Comparison of ENCODE assay signal across 23 cellular contexts in genomic region chr1:158116311-158116710, GRCh38.
"Had no signal": no experiment of that assay in that cellular context is flagged by ENCODE, and none has a peak within 500 bp of the region (broad histone marks: within the 10 kb centered on the region; RNA-seq: fewer than 3 reads in every experiment).

No MANE protein-coding gene starts in this region.

- H3K36me3 Mint-ChIP-seq: activated naive CD8-positive, alpha-beta T cell had no signal

- FAIRE-seq: TTC549 had no signal

- ATAC-seq: activated T-helper 17 cell treated with anti-CD3 and anti-CD28 coated beads, Interleukin-2, amount 50 U/mL, for 72 hours had no signal

- DNase-seq: activated CD4-positive, alpha-beta memory T cell treated with anti-CD3 and anti-CD28 coated beads, Interleukin-2, amount 10 ng/mL, durations not matched to agents 7 days and 5 days; activated CD4-positive, alpha-beta T cell treated with anti-CD3 and anti-CD28 coated beads, Interleukin-2, amount 10 ng/mL, durations not matched to agents 7 days and 5 days; activated CD4-positive, CD25-positive, alpha-beta regulatory T cell; activated gamma-delta T cell; activated naive CD4-positive, alpha-beta T cell treated with anti-CD3 and anti-CD28 coated beads for 36 hours; activated T-cell treated with anti-CD3 and anti-CD28 coated beads for 4 hours; activated T-cell treated with anti-CD3 and anti-CD28 coated beads, Interleukin-2, amount 50 U/mL, for 48 hours; Kasumi-1; KBM-7; NCI-H1048; NCI-H146; NCI-H1930; NCI-H2107; NCI-H2171 treated with DMSO at 0.1 percent for 48 hours; NCI-H226; NCI-H526; NCI-H774; SIG-M5; T-helper 2 cell; T1000 had no signal

- H3K4me3 Mint-ChIP-seq: activated CD4-positive, alpha-beta memory T cell treated with anti-CD3 and anti-CD28 coated beads, Interleukin-2, amount 10 ng/mL, durations not matched to agents 7 days and 5 days; activated CD4-positive, alpha-beta T cell treated with anti-CD3 and anti-CD28 coated beads, Interleukin-2, amount 10 ng/mL, durations not matched to agents 7 days and 5 days; activated naive CD4-positive, alpha-beta T cell treated with anti-CD3 and anti-CD28 coated beads for 36 hours; activated naive CD8-positive, alpha-beta T cell; activated T-helper 17 cell treated with anti-CD3 and anti-CD28 coated beads, Interleukin-2, amount 50 U/mL, for 72 hours had no signal

- H3K27ac Mint-ChIP-seq: activated CD4-positive, alpha-beta memory T cell treated with anti-CD3 and anti-CD28 coated beads, Interleukin-2, amount 10 ng/mL, durations not matched to agents 7 days and 5 days; activated CD4-positive, alpha-beta T cell treated with anti-CD3 and anti-CD28 coated beads, Interleukin-2, amount 10 ng/mL, durations not matched to agents 7 days and 5 days; activated naive CD4-positive, alpha-beta T cell treated with anti-CD3 and anti-CD28 coated beads for 36 hours; activated naive CD8-positive, alpha-beta T cell; activated T-helper 17 cell treated with anti-CD3 and anti-CD28 coated beads, Interleukin-2, amount 50 U/mL, for 72 hours had no signal

- H3K9me3 Mint-ChIP-seq: activated CD4-positive, alpha-beta memory T cell treated with anti-CD3 and anti-CD28 coated beads, Interleukin-2, amount 10 ng/mL, durations not matched to agents 7 days and 5 days; activated CD4-positive, alpha-beta T cell treated with anti-CD3 and anti-CD28 coated beads, Interleukin-2, amount 10 ng/mL, durations not matched to agents 7 days and 5 days; activated naive CD4-positive, alpha-beta T cell treated with anti-CD3 and anti-CD28 coated beads for 36 hours; activated T-helper 17 cell treated with anti-CD3 and anti-CD28 coated beads, Interleukin-2, amount 50 U/mL, for 72 hours had no signal
